1 cellular context compared by ENCODE assay signal in the genomic region with DNA sequence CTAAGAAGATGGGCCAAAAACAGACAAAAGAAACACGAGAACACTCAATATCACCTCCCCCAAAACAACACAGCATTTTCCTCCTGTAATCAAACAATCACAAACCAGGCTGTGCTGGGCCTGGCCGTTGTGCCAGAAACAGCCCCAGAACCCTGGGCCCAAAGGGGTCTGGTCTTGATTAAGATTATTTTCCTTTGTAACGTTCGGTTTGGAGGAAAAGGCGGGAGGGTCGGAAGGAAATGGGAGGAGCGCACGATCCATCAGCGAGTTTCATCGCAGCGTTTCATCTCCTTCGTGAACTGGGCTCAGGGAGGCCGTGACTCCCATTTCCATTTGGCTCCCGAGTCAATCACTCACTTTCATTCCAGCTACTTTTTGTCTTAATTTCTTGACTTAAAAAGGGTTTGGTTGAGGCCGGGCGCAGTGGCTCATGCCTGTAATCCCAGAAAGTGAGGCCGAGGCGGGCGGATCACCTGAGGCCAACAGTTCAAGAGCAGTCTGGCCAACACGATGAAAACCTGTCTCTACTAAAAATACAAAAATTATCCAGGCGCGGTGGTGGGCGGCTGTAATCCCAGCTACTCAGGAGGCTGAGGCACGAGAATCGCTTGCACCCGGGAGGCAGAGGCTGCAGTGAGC.
TF ChIP-seq lines count a peak whose summit lies in the region.

No MANE protein-coding gene starts in this region.

TF ChIP-seq in IMR-90, 13 proteins besides CTCF, POLR2A, EP300 and RAD21:
- TF ChIP-seq ELK1 (IDR thresholded peaks at IDR 0.05; ENCODE audit: borderline replicate concordance, low read depth, low read length) (no peak), RCOR1 (IDR thresholded peaks at IDR 0.05; ENCODE audit: insufficient replicate concordance, low read length) (no peak), RFX5 (IDR thresholded peaks at IDR 0.05; ENCODE audit: low read depth, low read length) (no peak), MXI1 (IDR thresholded peaks at IDR 0.05; ENCODE audit: borderline replicate concordance, low read depth, low read length) (no peak), CHD1 (IDR thresholded peaks at IDR 0.05; ENCODE audit: low read depth, low read length) (no peak), MAZ (IDR thresholded peaks at IDR 0.05; ENCODE audit: borderline replicate concordance, low read depth, low read length) (no peak), MAFK (IDR thresholded peaks at IDR 0.05; ENCODE audit: low read depth, low read length) (no peak), NFE2L2 (IDR thresholded peaks at IDR 0.05; ENCODE audit: low read depth, low read length) (no peak), BHLHE40 (IDR thresholded peaks at IDR 0.05; ENCODE audit: low read depth, low read length) (no peak), FOS (IDR thresholded peaks at IDR 0.05; ENCODE audit: low read depth, low read length) (no peak), CEBPB (IDR thresholded peaks at IDR 0.05; ENCODE audit: low read depth, low read length) (no peak), SMC3 (IDR thresholded peaks at IDR 0.05; ENCODE audit: low read depth, low read length) (no peak)
- TF ChIP-seq, protein P1, sequence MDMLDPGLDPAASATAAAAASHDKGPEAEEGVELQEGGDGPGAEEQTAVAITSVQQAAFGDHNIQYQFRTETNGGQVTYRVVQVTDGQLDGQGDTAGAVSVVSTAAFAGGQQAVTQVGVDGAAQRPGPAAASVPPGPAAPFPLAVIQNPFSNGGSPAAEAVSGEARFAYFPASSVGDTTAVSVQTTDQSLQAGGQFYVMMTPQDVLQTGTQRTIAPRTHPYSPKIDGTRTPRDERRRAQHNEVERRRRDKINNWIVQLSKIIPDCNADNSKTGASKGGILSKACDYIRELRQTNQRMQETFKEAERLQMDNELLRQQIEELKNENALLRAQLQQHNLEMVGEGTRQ (IDR thresholded peaks at IDR 0.05; ENCODE audit: low read depth, low read length): no peak
